Comparison of ENCODE assay signal across 27 cellular contexts in the genomic region with DNA sequence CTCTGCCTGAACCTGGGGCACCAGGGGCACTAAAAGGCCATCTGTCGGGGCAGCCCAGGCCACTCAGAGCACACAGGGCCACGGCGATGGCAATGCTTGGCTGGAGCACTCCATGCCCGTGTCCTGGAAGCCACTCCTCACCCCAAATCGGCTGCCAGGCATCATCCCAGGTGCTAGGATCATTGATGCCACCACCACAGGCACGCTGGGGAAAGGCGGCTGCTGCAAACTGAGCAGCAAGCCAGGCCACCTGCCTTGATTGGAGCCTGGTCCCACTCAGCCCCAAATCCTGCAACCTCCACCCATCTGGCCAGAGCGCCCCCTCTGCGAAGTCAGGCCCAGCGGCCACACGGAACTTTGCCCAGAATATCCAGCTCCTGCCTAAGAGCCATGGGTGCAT.
"Had no signal": no experiment of that assay in that cellular context is flagged by ENCODE, and none has a peak within 500 bp of the region (broad histone marks: within the 10 kb centered on the region; RNA-seq: fewer than 3 reads in every experiment).

No MANE protein-coding gene starts in this region.

- H3K4me3 Mint-ChIP-seq: activated CD4-positive, alpha-beta memory T cell treated with anti-CD3 and anti-CD28 coated beads for 36 hours; activated CD4-positive, alpha-beta T cell treated with anti-CD3 and anti-CD28 coated beads for 36 hours; activated CD4-positive, alpha-beta T cell treated with anti-CD3 and anti-CD28 coated beads, Interleukin-2, amount 10 ng/mL, durations not matched to agents 24 days and 14 days; activated CD8-positive, alpha-beta memory T cell treated with anti-CD3 and anti-CD28 coated beads, Interleukin-2, amount 10 ng/mL, durations not matched to agents 7 days and 5 days; activated CD8-positive, alpha-beta T cell treated with anti-CD3 and anti-CD28 coated beads, Interleukin-2, amount 10 ng/mL, durations not matched to agents 7 days and 5 days; activated naive CD4-positive, alpha-beta T cell treated with anti-CD3 and anti-CD28 coated beads, Interleukin-2, amount 10 ng/mL, durations not matched to agents 7 days and 5 days; activated naive CD8-positive, alpha-beta T cell treated with anti-CD3 and anti-CD28 coated beads, Interleukin-2, amount 10 ng/mL, durations not matched to agents 7 days and 5 days; activated T-cell treated with anti-CD3 and anti-CD28 coated beads, Interleukin-2, amount 50 U/mL, for 24 hours; activated T-cell treated with anti-CD3 and anti-CD28 coated beads, Interleukin-2, amount 50 U/mL, for 72 hours; T-helper 17 cell; T-helper 2 cell treated with Interferon-gamma antibody and Interleukin-4, amounts not matched to agents 5 μg/mL and 100 μg/mL, for 36 hours had no signal

- H3K36me3 ChIP-seq: brain microvascular endothelial cell, esophagus squamous epithelium, gastroesophageal sphincter had no signal

- H3K27me3 ChIP-seq: brain microvascular endothelial cell, esophagus squamous epithelium, gastroesophageal sphincter had no signal

- H3K27ac ChIP-seq: brain microvascular endothelial cell, epithelial cell of prostate, esophagus squamous epithelium, gastroesophageal sphincter had no signal

- H3K27ac Mint-ChIP-seq: activated CD4-positive, alpha-beta memory T cell treated with anti-CD3 and anti-CD28 coated beads for 36 hours; activated CD4-positive, alpha-beta T cell treated with anti-CD3 and anti-CD28 coated beads for 36 hours; activated CD4-positive, alpha-beta T cell treated with anti-CD3 and anti-CD28 coated beads, Interleukin-2, amount 10 ng/mL, durations not matched to agents 24 days and 14 days; activated CD8-positive, alpha-beta memory T cell treated with anti-CD3 and anti-CD28 coated beads, Interleukin-2, amount 10 ng/mL, durations not matched to agents 7 days and 5 days; activated CD8-positive, alpha-beta T cell treated with anti-CD3 and anti-CD28 coated beads, Interleukin-2, amount 10 ng/mL, durations not matched to agents 7 days and 5 days; activated naive CD4-positive, alpha-beta T cell treated with anti-CD3 and anti-CD28 coated beads, Interleukin-2, amount 10 ng/mL, durations not matched to agents 7 days and 5 days; activated naive CD4-positive, alpha-beta T cell treated with anti-CD3 and anti-CD28 coated beads, Interleukin-2, amount 50 U/mL, for 72 hours; activated naive CD8-positive, alpha-beta T cell treated with anti-CD3 and anti-CD28 coated beads, Interleukin-2, amount 10 ng/mL, durations not matched to agents 7 days and 5 days; activated T-cell treated with anti-CD3 and anti-CD28 coated beads, Interleukin-2, amount 50 U/mL, for 24 hours; activated T-cell treated with anti-CD3 and anti-CD28 coated beads, Interleukin-2, amount 50 U/mL, for 72 hours; T-helper 17 cell; T-helper 2 cell treated with Interferon-gamma antibody and Interleukin-4, amounts not matched to agents 5 μg/mL and 100 μg/mL, for 36 hours had no signal

- H3K4me3 ChIP-seq: esophagus squamous epithelium, gastroesophageal sphincter had no signal

- H3K4me1 Mint-ChIP-seq: activated CD4-positive, alpha-beta T cell treated with anti-CD3 and anti-CD28 coated beads for 36 hours; activated CD4-positive, alpha-beta T cell treated with anti-CD3 and anti-CD28 coated beads, Interleukin-2, amount 10 ng/mL, durations not matched to agents 24 days and 14 days; activated CD8-positive, alpha-beta memory T cell treated with anti-CD3 and anti-CD28 coated beads, Interleukin-2, amount 10 ng/mL, durations not matched to agents 7 days and 5 days; activated naive CD4-positive, alpha-beta T cell treated with anti-CD3 and anti-CD28 coated beads, Interleukin-2, amount 10 ng/mL, durations not matched to agents 7 days and 5 days; T-helper 17 cell had no signal

- ATAC-seq: activated CD4-positive, alpha-beta T cell treated with anti-CD3 and anti-CD28 coated beads for 36 hours; activated CD8-positive, alpha-beta memory T cell treated with anti-CD3 and anti-CD28 coated beads, Interleukin-2, amount 10 ng/mL, durations not matched to agents 7 days and 5 days; activated CD8-positive, alpha-beta T cell treated with anti-CD3 and anti-CD28 coated beads, Interleukin-2, amount 10 ng/mL, durations not matched to agents 7 days and 5 days; activated naive CD4-positive, alpha-beta T cell treated with anti-CD3 and anti-CD28 coated beads, Interleukin-2, amount 50 U/mL, for 72 hours; activated T-cell treated with anti-CD3 and anti-CD28 coated beads, Interleukin-2, amount 50 U/mL, for 72 hours; gastroesophageal sphincter; T-helper 17 cell had no signal

- H3K27me3 Mint-ChIP-seq: activated CD4-positive, alpha-beta memory T cell treated with anti-CD3 and anti-CD28 coated beads for 36 hours; activated CD4-positive, alpha-beta T cell treated with anti-CD3 and anti-CD28 coated beads for 36 hours; activated CD4-positive, alpha-beta T cell treated with anti-CD3 and anti-CD28 coated beads, Interleukin-2, amount 10 ng/mL, durations not matched to agents 24 days and 14 days; activated CD8-positive, alpha-beta memory T cell treated with anti-CD3 and anti-CD28 coated beads, Interleukin-2, amount 10 ng/mL, durations not matched to agents 7 days and 5 days; activated naive CD4-positive, alpha-beta T cell treated with anti-CD3 and anti-CD28 coated beads, Interleukin-2, amount 10 ng/mL, durations not matched to agents 7 days and 5 days; activated naive CD8-positive, alpha-beta T cell treated with anti-CD3 and anti-CD28 coated beads, Interleukin-2, amount 10 ng/mL, durations not matched to agents 7 days and 5 days; activated T-cell treated with anti-CD3 and anti-CD28 coated beads, Interleukin-2, amount 50 U/mL, for 24 hours; T-helper 17 cell had no signal

- DNase-seq: activated CD4-positive, alpha-beta memory T cell treated with anti-CD3 and anti-CD28 coated beads for 36 hours; activated CD4-positive, alpha-beta T cell treated with anti-CD3 and anti-CD28 coated beads for 36 hours; activated CD4-positive, alpha-beta T cell treated with anti-CD3 and anti-CD28 coated beads, Interleukin-2, amount 10 ng/mL, durations not matched to agents 24 days and 14 days; activated CD4-positive, CD25-positive, alpha-beta regulatory T cell; activated CD4-positive, CD25-positive, alpha-beta regulatory T cell treated with anti-CD3 and anti-CD28 coated beads, Interleukin-2, amount 50 U/mL, for 72 hours; activated CD8-positive, alpha-beta memory T cell treated with anti-CD3 and anti-CD28 coated beads, Interleukin-2, amount 10 ng/mL, durations not matched to agents 7 days and 5 days; activated CD8-positive, alpha-beta memory T cell treated with anti-CD3 and anti-CD28 coated beads, Interleukin-2, amount 50 U/mL, for 4 hours; activated CD8-positive, alpha-beta T cell treated with anti-CD3 and anti-CD28 coated beads, Interleukin-2, amount 10 ng/mL, durations not matched to agents 7 days and 5 days; activated gamma-delta T cell; activated naive CD4-positive, alpha-beta T cell; activated naive CD4-positive, alpha-beta T cell treated with anti-CD3 and anti-CD28 coated beads, Interleukin-2, amount 10 ng/mL, durations not matched to agents 7 days and 5 days; activated naive CD8-positive, alpha-beta T cell treated with anti-CD3 and anti-CD28 coated beads, Interleukin-2, amount 10 ng/mL, durations not matched to agents 7 days and 5 days; activated T-cell treated with anti-CD3 and anti-CD28 coated beads for 4 hours; activated T-cell treated with anti-CD3 and anti-CD28 coated beads, Interleukin-2, amount 50 U/mL, for 24 hours; activated T-cell treated with anti-CD3 and anti-CD28 coated beads, Interleukin-2, amount 50 U/mL, for 72 hours; brain microvascular endothelial cell; caudate nucleus; effector CD8-positive, alpha-beta T cell; esophagus squamous epithelium; foreskin melanocyte; T-helper 1 cell; T-helper 17 cell; T1000 had no signal

- H3K9me3 Mint-ChIP-seq: activated CD4-positive, alpha-beta memory T cell treated with anti-CD3 and anti-CD28 coated beads for 36 hours; activated naive CD4-positive, alpha-beta T cell treated with anti-CD3 and anti-CD28 coated beads, Interleukin-2, amount 10 ng/mL, durations not matched to agents 7 days and 5 days; activated naive CD4-positive, alpha-beta T cell treated with anti-CD3 and anti-CD28 coated beads, Interleukin-2, amount 50 U/mL, for 72 hours; activated T-cell treated with anti-CD3 and anti-CD28 coated beads, Interleukin-2, amount 50 U/mL, for 24 hours; activated T-cell treated with anti-CD3 and anti-CD28 coated beads, Interleukin-2, amount 50 U/mL, for 72 hours had no signal

- H3K9me3 ChIP-seq: esophagus squamous epithelium, gastroesophageal sphincter had no signal
